ENCODE assay signal across 7 cellular contexts in genomic region chr11:107741044-107741823, GRCh38. TPM values are rescaled to one million over a fixed set of nuclear protein-coding genes. Genes with fewer than 3 reads are reported as not detected.
DNase-seq lines count a peak whose midpoint lies in the region; ATAC-seq and TF ChIP-seq lines count a peak whose summit lies in the region.

No MANE protein-coding gene starts in this region.

- H3K36me3 ChIP-seq in tibial nerve (no peaks in the 10 kb centered on the region), gastroesophageal sphincter (no peaks in the 10 kb centered on the region)

- no peak for TF ChIP-seq POLR2A in tibial nerve (IDR thresholded peaks at IDR 0.05)
- TF ChIP-seq POLR2A in gastroesophageal sphincter (IDR thresholded peaks at IDR 0.05) = no peak

- H3K9me3 ChIP-seq in tibial nerve (peaks cover 0 to 9% (median 0%) of the 10 kb centered on the region in 4 donors), gastroesophageal sphincter (no peaks in the 10 kb centered on the region)

- no peak overlapping the region for H3K4me3 ChIP-seq in tibial nerve
- H3K4me3 ChIP-seq in gastroesophageal sphincter = no peak overlapping the region

- ATAC-seq in GM19035 (IDR thresholded peaks at IDR 0.05; ENCODE audit: unreplicated experiment) (peak; percentile 93), HG03139 (IDR thresholded peaks at IDR 0.05; ENCODE audit: unreplicated experiment) (peak; percentile 82), foreskin keratinocyte (peak; percentile 76), gastroesophageal sphincter (no peak)

- DNase-seq in GF-D8 (lab: John Stamatoyannopoulos, UW) (peak; percentile 65), SK-MEL-5 (ENCODE audit: low read depth, low spot score) (peak; percentile 58), foreskin keratinocyte (peak in 1 of 2 donors; percentile 12), tibial nerve (ENCODE audit: low spot score in 2 of 2) (no peak)

- in situ Hi-C loops in SK-MEL-5 (cut with HindIII; ENCODE audit: low pct_unique_long_range_greater_than_20kb, low sequenced_read_pairs) = no loop called here

- TF ChIP-seq CTCF in foreskin keratinocyte (conservative IDR thresholded peaks at IDR 0.05) (peak; percentile 71), tibial nerve (IDR thresholded peaks at IDR 0.05) (peak in 3 of 5 experiments; percentile 15 to 22 (median 15)), gastroesophageal sphincter (IDR thresholded peaks at IDR 0.05) (peak in 2 of 4 experiments; percentile 15 to 31)

- no peak overlapping the region for H3K27ac ChIP-seq in foreskin keratinocyte
- no peak overlapping the region for H3K27ac ChIP-seq in tibial nerve
- H3K27ac ChIP-seq in gastroesophageal sphincter = no peak overlapping the region

- TF ChIP-seq EP300 in tibial nerve (IDR thresholded peaks at IDR 0.05) = no peak
- TF ChIP-seq EP300 in gastroesophageal sphincter (IDR thresholded peaks at IDR 0.05) = no peak

- no peaks in the 10 kb centered on the region for H3K4me1 ChIP-seq in foreskin keratinocyte
- no peaks in the 10 kb centered on the region for H3K4me1 ChIP-seq in tibial nerve
- H3K4me1 ChIP-seq in gastroesophageal sphincter = no peaks in the 10 kb centered on the region

- 53 to 59% methylated on average over 7 of the region's 7 CpGs for WGBS in tibial nerve, 2 donors
- WGBS in gastroesophageal sphincter (ENCODE audit: low coverage in 1 of 2), 2 donors = 0 to 23% methylated on average over 1 to 3 of the region's 7 CpGs

- H3K27me3 ChIP-seq in foreskin keratinocyte (peaks cover 22% of the 10 kb centered on the region), tibial nerve (no peaks in the 10 kb centered on the region), gastroesophageal sphincter (no peaks in the 10 kb centered on the region)

RNA-seq across cellular contexts. Expression of gene SLN, which starts 29.4 kb away (rescaled TPM):
- not detected in 2 replicates for total RNA-seq in SK-MEL-5 (2014; rRNA removed; shearing (Covaris generic))
- polyA plus RNA-seq in SK-MEL-5 (2015; cell fraction: cytosol; rRNA removed) = not detected in 2 replicates
- polyA plus RNA-seq in SK-MEL-5 (2015; cell fraction: nucleus; rRNA removed) = not detected in 2 replicates
- total RNA-seq in foreskin keratinocyte (not detected in 2 replicates), tibial nerve (1 to 10 TPM in 2 of 4 donors, not detected in 2; 1.5 to 7.5 TPM), gastroesophageal sphincter (1 to 10 TPM in 1 of 4 donors, not detected in 3; 2.7 TPM)
- not detected in 2 replicates for polyA plus RNA-seq in foreskin keratinocyte

Comparison
In these comparisons a context has a peak if more than half of its experiments do, and no peak if none do; other contexts are left out.
1. DNase-seq: peak in GF-D8 (single experiment) and SK-MEL-5 (single experiment); none in tibial nerve (0 of 2).